22 cellular contexts compared by ENCODE assay signal in genomic region chr2:142521492-142521891, GRCh38.
"Had no signal": no experiment of that assay in that cellular context is flagged by ENCODE, and none has a peak within 500 bp of the region (broad histone marks: within the 10 kb centered on the region; RNA-seq: fewer than 3 reads in every experiment).

No MANE protein-coding gene starts in this region.

- H3K4me3 ChIP-seq: colonic mucosa, esophagus squamous epithelium, gastrocnemius medialis, heart right ventricle, left lung, lower lobe of right lung, mucosa of descending colon had no signal

- H3K36me3 ChIP-seq: colonic mucosa, esophagus squamous epithelium, gastrocnemius medialis, heart right ventricle, left lung, lower lobe of right lung had no signal

- H3K27me3 ChIP-seq: colonic mucosa, esophagus squamous epithelium, gastrocnemius medialis, left lung had no signal

- H3K4me1 ChIP-seq: colonic mucosa, esophagus squamous epithelium, gastrocnemius medialis, heart right ventricle, left lung, lower lobe of right lung had no signal

- ATAC-seq: effector memory CD8-positive, alpha-beta T cell; esophagus mucosa; gastrocnemius medialis; heart right ventricle; left cardiac atrium; left lung; left ventricle myocardium superior; lower lobe of right lung; mucosa of descending colon had no signal

- H3K27ac ChIP-seq: colonic mucosa, epithelial cell of prostate, esophagus squamous epithelium, gastrocnemius medialis, heart right ventricle, left lung, lower lobe of right lung had no signal

- DNase-seq: colonic mucosa; cortex of kidney; effector CD8-positive, alpha-beta T cell; effector memory CD8-positive, alpha-beta T cell; endodermal cell; erythroblast; esophagus squamous epithelium; foreskin fibroblast; foreskin melanocyte; gastrocnemius medialis; glutamatergic neuron; head of caudate nucleus; heart right ventricle; hippocampal formation; left cardiac atrium; left lung; left ventricle myocardium superior; lower lobe of right lung; mesenchymal stem cell; mucosa of descending colon had no signal

- H3K9me3 ChIP-seq: colonic mucosa, esophagus squamous epithelium, gastrocnemius medialis, heart right ventricle, left lung, lower lobe of right lung, mucosa of descending colon had no signal
